8 cellular contexts compared by ENCODE assay signal in the genomic region with DNA sequence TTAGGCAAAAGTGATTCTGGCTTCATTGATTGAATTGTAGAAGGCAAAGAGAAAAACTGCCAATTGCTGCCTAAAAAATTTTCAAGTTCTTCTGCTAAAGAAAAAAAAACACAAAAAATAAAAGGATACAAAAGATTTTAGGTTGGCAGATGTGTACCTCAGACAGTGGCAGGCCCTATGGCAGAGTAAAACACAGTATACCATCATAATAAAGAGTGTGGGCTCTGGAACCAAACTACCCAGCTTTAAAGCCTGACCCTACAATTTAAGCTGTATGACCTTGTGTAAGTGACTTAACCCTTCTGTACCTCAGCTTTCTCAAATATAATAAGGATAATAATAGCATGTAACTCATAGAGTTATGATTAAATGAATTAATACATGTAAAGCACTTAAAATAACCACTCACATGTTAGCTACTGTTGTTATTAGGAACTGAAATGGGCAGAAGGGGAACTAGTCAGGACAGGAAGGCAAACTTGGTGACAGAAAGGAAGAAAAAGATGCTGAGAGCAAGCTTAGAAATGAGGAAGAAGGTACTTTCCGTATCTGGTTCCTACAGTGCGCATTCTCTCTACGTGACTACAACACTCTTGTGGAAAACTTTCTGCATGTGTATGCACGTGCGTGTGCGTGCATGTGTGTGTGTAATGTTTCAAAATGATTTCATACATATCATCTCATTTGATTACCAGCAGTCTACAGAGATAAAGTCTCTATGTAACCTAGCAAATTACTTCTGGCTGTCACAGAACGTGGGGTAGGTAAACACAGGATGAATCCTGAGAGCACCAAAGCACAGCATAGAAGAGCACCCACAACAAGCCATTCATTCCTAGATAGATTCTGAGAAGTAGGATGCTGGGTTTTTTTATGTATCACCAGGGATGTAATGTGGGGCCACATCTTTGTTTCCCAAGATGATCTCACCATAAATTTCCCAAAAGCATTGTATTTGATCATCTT. TPM values are rescaled to one million over a fixed set of nuclear protein-coding genes. Genes with fewer than 3 reads are reported as not detected.
DNase-seq lines count a peak whose midpoint lies in the region; ATAC-seq and TF ChIP-seq lines count a peak whose summit lies in the region.

No MANE protein-coding gene starts in this region.

- H3K4me3 ChIP-seq in dorsolateral prefrontal cortex: no peak overlapping the region
- H3K4me3 ChIP-seq in HAP-1: no peak overlapping the region

- in situ Hi-C loops in GM13976 (cut with MboI; ENCODE audit: low sequenced_read_pairs, unreplicated experiment): loop anchor here (10.0 kb wide), 1 partner anchor 87 kb away; no protein-coding TSS in a partner anchor
- in situ Hi-C loops in HAP-1 (cut with MboI; ENCODE audit: low sequenced_read_pairs): no loop called here

- H3K27me3 ChIP-seq in dorsolateral prefrontal cortex (no peaks in the 10 kb centered on the region), HAP-1 (ENCODE audit: low read depth) (no peaks in the 10 kb centered on the region)

- TF ChIP-seq CTCF in GM13976 (IDR thresholded peaks at IDR 0.05; ENCODE audit: borderline replicate concordance, control extremely low read depth, extremely low read depth, insufficient read depth, missing control alignments): no peak
- TF ChIP-seq CTCF in dorsolateral prefrontal cortex (IDR thresholded peaks at IDR 0.05 in 54 of 56, conservative IDR thresholded peaks at IDR 0.05 in 2 of 56; ENCODE audit: low read depth in 1 of 56, partially characterized antibody in 56 of 56): no peak
- TF ChIP-seq CTCF in omental fat pad (IDR thresholded peaks at IDR 0.05): no peak

- ATAC-seq in GM21447 (IDR thresholded peaks at IDR 0.05; ENCODE audit: unreplicated experiment) (peak; percentile 96), HG03457 (IDR thresholded peaks at IDR 0.05; ENCODE audit: unreplicated experiment) (peak; percentile 85), omental fat pad (ENCODE audit: low FRiP score) (no peak)

- H3K36me3 ChIP-seq in HAP-1 (replicated peaks): no peaks in the 10 kb centered on the region

- no peaks in the 10 kb centered on the region for H3K9me3 ChIP-seq in HAP-1

- H3K4me1 ChIP-seq in HAP-1: no peaks in the 10 kb centered on the region

- intact Hi-C loops in dorsolateral prefrontal cortex (cut with DNase I): no loop called here

- peak overlapping the region in 45 of 59 donors; percentile 1 to 90 (median 44) for H3K27ac ChIP-seq in dorsolateral prefrontal cortex

- DNase-seq in GM13976 (ENCODE audit: low spot score) (peak; percentile 59), dorsolateral prefrontal cortex (no peak), A172 (ENCODE audit: low spot score) (no peak), HAP-1 (ENCODE audit: low spot score in 2 of 2) (no peak), omental fat pad (ENCODE audit: low spot score) (no peak)
- DNase-seq in stimulated activated CD4-positive, alpha-beta T cell treated with anti-CD3 and anti-CD28 coated beads, Interleukin-4, amount 100 ng/mL, for 24 hours: no peak

RNA-seq across cellular contexts. Expression of a gene that starts 13.7 kb away (rescaled TPM):
- total RNA-seq in dorsolateral prefrontal cortex (100 to 1,000 TPM; 103 to 309 (median 166) TPM), omental fat pad (10 to 100 TPM in 2 of 4 donors, 1 to 10 TPM in 2; 9.7 to 15.1 (median 12.3) TPM)
- 0.67 and 1.9 TPM in 2 replicates for total RNA-seq in A172 (2014; rRNA removed; shearing (Covaris generic))

Comparison
In these comparisons a context has a peak if more than half of its experiments do, and no peak if none do; other contexts are left out.
1. RNA of a gene that starts 13.7 kb away (total RNA-seq): 103 to 309 TPM in dorsolateral prefrontal cortex; 9.7 to 15.1 TPM in omental fat pad and 0.67 to 1.9 TPM in A172; every median in the first group is over 4 times any median in the second.